ENCODE assay signal across 2 cellular contexts in the genomic region with DNA sequence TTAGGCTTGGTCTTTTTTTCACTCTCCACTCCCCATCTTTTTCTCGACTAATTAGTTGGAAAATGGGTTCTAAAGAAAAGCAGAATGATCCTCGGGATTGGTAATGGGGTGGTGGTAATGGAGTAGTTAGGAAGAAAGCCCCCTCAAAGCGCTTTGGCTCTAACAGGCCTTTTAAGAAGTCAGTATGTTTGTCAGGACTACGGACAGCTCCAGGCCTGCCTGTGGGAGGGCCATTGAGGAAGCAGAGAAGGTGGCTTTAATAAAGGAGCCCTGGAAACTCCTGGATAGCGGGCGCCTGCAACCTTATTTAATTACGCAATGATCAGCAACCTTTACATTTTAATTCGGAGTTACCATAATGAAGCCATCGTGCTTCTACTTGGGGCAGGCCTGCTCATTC.
A peak's percentile ranks its signal among the peaks of the same experiment; 100 is the strongest.
TF ChIP-seq lines count a peak whose summit lies in the region.

No MANE protein-coding gene starts in this region.

TF ChIP-seq in HepG2, 621 proteins besides CTCF, POLR2A, EP300 and RAD21:
- no peak for TF ChIP-seq GPBP1L1 (CRISPR knock-in tag; IDR thresholded peaks at IDR 0.05)
- TF ChIP-seq REST (IDR thresholded peaks at IDR 0.05; ENCODE audit: borderline replicate concordance in 1 of 2, low read depth in 1 of 2, low read length in 2 of 2), result peak; percentile 66 to 95
- TF ChIP-seq MIER2 (CRISPR knock-in tag; IDR thresholded peaks at IDR 0.05), result peak; percentile 95
- no peak for TF ChIP-seq ZNF382 (CRISPR knock-in tag; IDR thresholded peaks at IDR 0.05; ENCODE audit: borderline replicate concordance)
- no peak for TF ChIP-seq CCDC6 (CRISPR knock-in tag; IDR thresholded peaks at IDR 0.05)
- no peak for TF ChIP-seq SETDB1 (CRISPR knock-in tag; IDR thresholded peaks at IDR 0.05; ENCODE audit: borderline replicate concordance)
- peak; percentile 58; the same call in 1 of the 2 replicates for TF ChIP-seq WIZ (CRISPR knock-in tag; IDR thresholded peaks at IDR 0.05)
- peak; percentile 48; the same call in 1 of the 2 replicates for TF ChIP-seq CEBPB (IDR thresholded peaks at IDR 0.05; ENCODE audit: borderline replicate concordance, low read depth, low read length)
- TF ChIP-seq EHMT2 (IDR thresholded peaks at IDR 0.05; ENCODE audit: borderline replicate concordance, low read depth, low read length), result peak; percentile 71; the same call in 1 of the 2 replicates
TF ChIP-seq in HepG2: peak in this region for 5.

TF ChIP-seq in H1, 55 proteins besides CTCF, POLR2A, EP300 and RAD21 (continued from another document):
- TF ChIP-seq SIN3A (conservative IDR thresholded peaks at IDR 0.05 in 1 of 2, IDR thresholded peaks at IDR 0.05 in 1 of 2; ENCODE audit: low read depth in 1 of 2, low read length in 2 of 2) (peak in 1 of 2 experiments; percentile 69; a peak in 1 of 4 replicates), JUN (IDR thresholded peaks at IDR 0.05; ENCODE audit: low read depth, low read length) (no peak), CEBPB (IDR thresholded peaks at IDR 0.05; ENCODE audit: low read depth, low read length) (peak; percentile 85), SUZ12 (IDR thresholded peaks at IDR 0.05; ENCODE audit: low read length) (no peak)
